Comparison of ENCODE assay signal across 7 cellular contexts in the genomic region with DNA sequence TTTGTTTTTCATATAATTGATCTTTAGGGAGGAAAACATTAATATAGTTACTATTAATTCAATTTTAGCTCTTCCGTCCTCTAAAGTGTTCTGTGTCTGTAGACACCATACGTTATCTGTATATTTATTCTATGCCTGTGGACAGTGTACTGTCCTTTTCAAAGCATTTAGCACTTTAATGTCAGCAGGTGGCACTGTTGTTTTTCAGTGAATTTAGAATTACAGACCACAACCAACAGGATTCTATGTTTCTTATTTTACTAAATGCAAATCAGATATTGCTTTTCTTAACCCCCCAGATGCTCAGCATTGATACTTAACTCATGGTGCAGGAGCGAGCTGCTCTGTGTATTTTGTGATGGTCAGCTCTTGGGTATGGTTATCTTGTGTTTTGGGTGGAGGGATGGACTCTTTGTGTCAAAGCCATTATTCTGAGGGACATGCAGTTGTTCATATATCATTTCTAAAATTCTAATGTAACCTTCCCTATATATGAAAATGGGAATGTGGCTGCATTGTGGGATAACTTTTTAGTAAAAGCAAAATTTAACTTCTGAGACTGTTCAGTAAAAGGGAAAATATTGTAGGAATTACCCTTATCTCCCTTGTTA.
DNase-seq lines count a peak whose midpoint lies in the region; ATAC-seq and TF ChIP-seq lines count a peak whose summit lies in the region.

No MANE protein-coding gene starts in this region.

- no peaks in the 10 kb centered on the region for H3K4me1 ChIP-seq in PC-3 (ENCODE audit: insufficient read depth, low read length)

- no peaks in the 10 kb centered on the region for H3K79me2 ChIP-seq in PC-3 (ENCODE audit: low read length)

- H3K9ac ChIP-seq in PC-3 (ENCODE audit: low read length): no peak overlapping the region

- BruUV-seq in PC-3 (replicated peaks; lab: Mats Ljungman, UMichigan): no TSS peak

- no peak overlapping the region for H3K4me2 ChIP-seq in PC-3 (ENCODE audit: low read length)

- H3K9me3 ChIP-seq in PC-3 (ENCODE audit: low read length): no peaks in the 10 kb centered on the region

- no peaks in the 10 kb centered on the region for H3F3A ChIP-seq in PC-3 (ENCODE audit: low read length, unreplicated experiment)

- TF ChIP-seq CTCF in GM10248 (IDR thresholded peaks at IDR 0.05; ENCODE audit: control extremely low read depth, extremely low read depth, low read depth, missing control alignments) (peak; percentile 66), PC-3 (conservative IDR thresholded peaks at IDR 0.05; ENCODE audit: low read depth, low read length) (peak; percentile 78)

- no peak overlapping the region for H3K4me3 ChIP-seq in PC-3 (ENCODE audit: low read length)

- H3K27me3 ChIP-seq in PC-3 (ENCODE audit: low read length): no peaks in the 10 kb centered on the region

- DNase-seq in GM10248 (ENCODE audit: extremely low spot score) (peak; percentile 13), PC-3 (peak; percentile 43), fibroblast of gingiva (ENCODE audit: low read depth) (peak; percentile 27), renal cortical epithelial cell (ENCODE audit: low read depth) (peak; percentile 43), HuH-7.5 (ENCODE audit: low spot score) (no peak)

- CTCF ChIA-PET in GM10248 (lab: Yijun Ruan, JAX) (interaction anchor here (0.6 to 7.2 kb wide), 13 partner anchors 7 to 180 kb away, joined by 3 to 48 read pairs (median 4); no protein-coding TSS in a partner anchor), PC-3 (lab: Charles Lee) (no interaction called here)

- intact Hi-C loops in PC-3 (cut with micrococcal nuclease): loop anchor here (5.0 kb wide), 1 partner anchor 175 kb away; no protein-coding TSS in a partner anchor

- POLR2A ChIA-PET in GM10248 (lab: Yijun Ruan, JAX): no interaction called here
- POLR2A ChIA-PET in PC-3 (lab: Charles Lee; ENCODE audit: unreplicated experiment): no interaction called here

- no peaks in the 10 kb centered on the region for H3K9me2 ChIP-seq in PC-3 (replicated peaks; ENCODE audit: low read length)

- ATAC-seq in HG03060 (IDR thresholded peaks at IDR 0.05; ENCODE audit: low read depth, unreplicated experiment) (peak; percentile 75), PC-3 (peak; percentile 74), GM21381 (IDR thresholded peaks at IDR 0.05; ENCODE audit: unreplicated experiment) (no peak)

- H4K20me1 ChIP-seq in PC-3 (ENCODE audit: low read length): peaks cover 4% of the 10 kb centered on the region; the same call in 1 of the 2 replicates

- no peak overlapping the region for H3K27ac ChIP-seq in PC-3 (ENCODE audit: low read length)

- H2AFZ ChIP-seq in PC-3 (ENCODE audit: low read length): no peak overlapping the region

- H3K36me3 ChIP-seq in PC-3 (ENCODE audit: low read depth, low read length): peaks cover 49% of the 10 kb centered on the region
